29 cellular contexts compared by ENCODE assay signal in genomic region chr4:52248836-52249235, GRCh38.
DNase-seq lines count a peak whose midpoint lies in the region; ATAC-seq, FAIRE-seq and TF ChIP-seq lines count a peak whose summit lies in the region.
"Had no signal": no experiment of that assay in that cellular context is flagged by ENCODE, and none has a peak within 500 bp of the region (broad histone marks: within the 10 kb centered on the region; RNA-seq: fewer than 3 reads in every experiment).

No MANE protein-coding gene starts in this region.

- no peak overlapping the region for H3K27ac ChIP-seq in BLaER1 treated with 17β-estradiol and CSF1 and Interleukin-3, amounts not matched to agents 10 nM and 100 nM
- no peak overlapping the region for H3K27ac ChIP-seq in left lung
- H3K27ac ChIP-seq: brain microvascular endothelial cell, colonic mucosa, ovary, right atrium auricular region, thoracic aorta had no signal

- H3K9me3 ChIP-seq in BLaER1 treated with 17β-estradiol and CSF1 and Interleukin-3, amounts not matched to agents 10 nM and 100 nM (replicated peaks in 1 of 11): peaks cover 19 to 29% (median 23%) of the 10 kb centered on the region in 11 experiments
- H3K9me3 ChIP-seq in left lung: peaks cover 0 to 8% of the 10 kb centered on the region in 2 donors
- H3K9me3 ChIP-seq: colonic mucosa, ovary, thoracic aorta had no signal

- no peak overlapping the region for H3K27ac Mint-ChIP-seq in stimulated activated effector memory CD8-positive, alpha-beta T cell treated with anti-CD3 and anti-CD28 coated beads, Interleukin-12 subunit alpha, Interleukin-12 subunit beta, amount 100 ng/mL, for 72 hours
- H3K27ac Mint-ChIP-seq: activated CD4-positive, alpha-beta T cell treated with anti-CD3 and anti-CD28 coated beads for 36 hours; activated T-cell treated with anti-CD3 and anti-CD28 coated beads, Interleukin-2, amount 50 U/mL, for 24 hours; effector memory CD8-positive, alpha-beta T cell; naive thymus-derived CD4-positive, alpha-beta T cell; T-helper 17 cell had no signal

- intact Hi-C loops in left lung (cut with DNase I): no loop called here

- no peak for TF ChIP-seq CTCF in bronchial epithelial cell (IDR thresholded peaks at IDR 0.05; ENCODE audit: insufficient read depth, low read length, severe bottlenecking)
- no peak for TF ChIP-seq CTCF in left lung (IDR thresholded peaks at IDR 0.05)

- H3K4me1 Mint-ChIP-seq in stimulated activated effector memory CD8-positive, alpha-beta T cell treated with anti-CD3 and anti-CD28 coated beads, Interleukin-12 subunit alpha, Interleukin-12 subunit beta, amount 100 ng/mL, for 72 hours: no peaks in the 10 kb centered on the region
- H3K4me1 Mint-ChIP-seq: activated CD4-positive, alpha-beta T cell treated with anti-CD3 and anti-CD28 coated beads for 36 hours; CD14-positive monocyte; naive thymus-derived CD4-positive, alpha-beta T cell; T-helper 17 cell had no signal

- no peak overlapping the region for H3K4me3 Mint-ChIP-seq in stimulated activated effector memory CD8-positive, alpha-beta T cell treated with anti-CD3 and anti-CD28 coated beads, Interleukin-12 subunit alpha, Interleukin-12 subunit beta, amount 100 ng/mL, for 72 hours
- H3K4me3 Mint-ChIP-seq: activated CD4-positive, alpha-beta T cell treated with anti-CD3 and anti-CD28 coated beads for 36 hours; activated T-cell treated with anti-CD3 and anti-CD28 coated beads, Interleukin-2, amount 50 U/mL, for 24 hours; CD14-positive monocyte; effector memory CD8-positive, alpha-beta T cell; naive thymus-derived CD4-positive, alpha-beta T cell had no signal

- no peak for FAIRE-seq in bronchial epithelial cell (lab: Jason Lieb, UNC)
- FAIRE-seq: GM19239, RCC 7860 had no signal

- H3K9me3 Mint-ChIP-seq in stimulated activated effector memory CD8-positive, alpha-beta T cell treated with anti-CD3 and anti-CD28 coated beads, Interleukin-12 subunit alpha, Interleukin-12 subunit beta, amount 100 ng/mL, for 72 hours: peaks cover 8% of the 10 kb centered on the region

- no peaks in the 10 kb centered on the region for H3K36me3 Mint-ChIP-seq in stimulated activated effector memory CD8-positive, alpha-beta T cell treated with anti-CD3 and anti-CD28 coated beads, Interleukin-12 subunit alpha, Interleukin-12 subunit beta, amount 100 ng/mL, for 72 hours
- H3K36me3 Mint-ChIP-seq: CD14-positive monocyte; naive thymus-derived CD4-positive, alpha-beta T cell had no signal

- peak; percentile 9 for DNase-seq in M059J (ENCODE audit: low read depth)
- DNase-seq in bronchial epithelial cell (ENCODE audit: low read depth): peak; percentile 75
- DNase-seq in kidney tubule cell (ENCODE audit: low spot score): peak; percentile 78
- DNase-seq in left lung: no peak
- no peak for DNase-seq in NCI-H2196 treated with DMSO at 0.1 percent for 48 hours (lab: John Stamatoyannopoulos, UW; ENCODE audit: unreplicated experiment)
- no peak for DNase-seq in stimulated activated effector memory CD8-positive, alpha-beta T cell treated with anti-CD3 and anti-CD28 coated beads, Interleukin-12 subunit alpha, Interleukin-12 subunit beta, amount 100 ng/mL, for 72 hours (ENCODE audit: low spot score in 2 of 2)
- DNase-seq: activated CD4-positive, alpha-beta T cell treated with anti-CD3 and anti-CD28 coated beads for 36 hours; activated T-cell treated with anti-CD3 and anti-CD28 coated beads, Interleukin-2, amount 50 U/mL, for 24 hours; brain microvascular endothelial cell; colonic mucosa; effector memory CD8-positive, alpha-beta T cell; HCEC 1CT; left cardiac atrium; naive thymus-derived CD4-positive, alpha-beta T cell; NCI-H1105; NCI-H2029 treated with DMSO at 0.1 percent for 48 hours; NCI-H510A; NK-92 treated with Interleukin-12 subunit alpha and Interleukin-12 subunit beta, amount 100 ng/mL, for 24 hours; ovary; stimulated activated CD4-positive, alpha-beta T cell treated with anti-CD3 and anti-CD28 coated beads, Interleukin-4, amount 100 ng/mL, for 24 hours; stimulated activated naive CD4-positive, alpha-beta T cell; T-helper 17 cell had no signal

- H3K4me3 ChIP-seq in BLaER1 treated with 17β-estradiol and CSF1 and Interleukin-3, amounts not matched to agents 10 nM and 100 nM: no peak overlapping the region
- H3K4me3 ChIP-seq in bronchial epithelial cell (ENCODE audit: low read depth, low read length) (no peak overlapping the region), left lung (no peak overlapping the region)
- H3K4me3 ChIP-seq: colonic mucosa, ovary, right atrium auricular region, thoracic aorta had no signal

- H3K36me3 ChIP-seq in BLaER1 treated with 17β-estradiol and CSF1 and Interleukin-3, amounts not matched to agents 10 nM and 100 nM: no peaks in the 10 kb centered on the region
- H3K36me3 ChIP-seq in bronchial epithelial cell (ENCODE audit: control insufficient read depth, insufficient read depth, low read length): no peaks in the 10 kb centered on the region
- H3K36me3 ChIP-seq in left lung: no peaks in the 10 kb centered on the region
- H3K36me3 ChIP-seq: brain microvascular endothelial cell, colonic mucosa, ovary, right atrium auricular region, thoracic aorta had no signal

- no peak overlapping the region for H3K9ac ChIP-seq in BLaER1 treated with 17β-estradiol and CSF1 and Interleukin-3, amounts not matched to agents 10 nM and 100 nM

- H3K27me3 ChIP-seq in BLaER1 treated with 17β-estradiol and CSF1 and Interleukin-3, amounts not matched to agents 10 nM and 100 nM: no peaks in the 10 kb centered on the region
- no peaks in the 10 kb centered on the region for H3K27me3 ChIP-seq in bronchial epithelial cell (ENCODE audit: control insufficient read depth, insufficient read depth, low read length)
- no peaks in the 10 kb centered on the region for H3K27me3 ChIP-seq in left lung
- H3K27me3 ChIP-seq: brain microvascular endothelial cell, colonic mucosa, ovary, right atrium auricular region had no signal

- H3K4me2 ChIP-seq in BLaER1 treated with 17β-estradiol and CSF1 and Interleukin-3, amounts not matched to agents 10 nM and 100 nM: peak overlapping the region in 9 of 11 experiments; percentile 6 to 75 (median 58); a peak in 18 of 22 replicates

- peaks cover 0 to 44% (median 34%) of the 10 kb centered on the region in 10 experiments; a peak in 17 of 20 replicates for H3K4me1 ChIP-seq in BLaER1 treated with 17β-estradiol and CSF1 and Interleukin-3, amounts not matched to agents 10 nM and 100 nM
- no peaks in the 10 kb centered on the region for H3K4me1 ChIP-seq in left lung
- H3K4me1 ChIP-seq: colonic mucosa had no signal

- no peaks in the 10 kb centered on the region for H4K20me1 ChIP-seq in BLaER1 treated with 17β-estradiol and CSF1 and Interleukin-3, amounts not matched to agents 10 nM and 100 nM

- no peak for ATAC-seq in left lung
- no peak for ATAC-seq in GM18861 (IDR thresholded peaks at IDR 0.05; ENCODE audit: unreplicated experiment)
- no peak for ATAC-seq in stimulated activated effector memory CD8-positive, alpha-beta T cell treated with anti-CD3 and anti-CD28 coated beads, Interleukin-12 subunit alpha, Interleukin-12 subunit beta, amount 100 ng/mL, for 72 hours
- ATAC-seq: activated CD4-positive, alpha-beta T cell treated with anti-CD3 and anti-CD28 coated beads for 36 hours; effector memory CD8-positive, alpha-beta T cell; left cardiac atrium; naive thymus-derived CD4-positive, alpha-beta T cell; T-helper 17 cell had no signal

Comparison
In these comparisons a context has a peak if more than half of its experiments do, and no peak if none do; other contexts are left out.
1. DNase-seq: peak in M059J (single experiment), bronchial epithelial cell (single experiment) and kidney tubule cell (single experiment); none in left lung (0 of 2), NCI-H2196 treated with DMSO at 0.1 percent for 48 hours (single experiment) and stimulated activated effector memory CD8-positive, alpha-beta T cell treated with anti-CD3 and anti-CD28 coated beads, Interleukin-12 subunit alpha, Interleukin-12 subunit beta, amount 100 ng/mL, for 72 hours (0 of 2).